ENCODE assay signal across 25 cellular contexts in genomic region chr9:69308217-69308931, GRCh38. TPM values are rescaled to one million over a fixed set of nuclear protein-coding genes. Genes with fewer than 3 reads are reported as not detected.
DNase-seq lines count a peak whose midpoint lies in the region; ATAC-seq and TF ChIP-seq lines count a peak whose summit lies in the region.
"Had no signal": no experiment of that assay in that cellular context is flagged by ENCODE, and none has a peak within 500 bp of the region (broad histone marks: within the 10 kb centered on the region; RNA-seq: fewer than 3 reads in every experiment).

No MANE protein-coding gene starts in this region.

- H3K4me3 Mint-ChIP-seq in GM23338 = 0 out of 3 replicates have a peak overlapping the region, but pooled peaks have one; percentile 12
- H3K4me3 Mint-ChIP-seq in WTC11 = no peak overlapping the region
- no peak overlapping the region for H3K4me3 Mint-ChIP-seq in neural progenitor cell
- H3K4me3 Mint-ChIP-seq: activated T-cell treated with anti-CD3 and anti-CD28 coated beads, Interleukin-2, amount 50 U/mL, for 24 hours; effector memory CD8-positive, alpha-beta T cell; natural killer cell treated with Interleukin-12 subunit alpha and Interleukin-12 subunit beta and Interleukin-15 and Interleukin-18, amount 100 ng/mL, for 72 hours had no signal

- peaks cover 21% of the 10 kb centered on the region for H3K9me2 ChIP-seq in GM23338 (ENCODE audit: insufficient read depth)

- peaks cover 47% of the 10 kb centered on the region for H3K36me3 Mint-ChIP-seq in GM23338 (ENCODE audit: low read depth)
- H3K36me3 Mint-ChIP-seq in WTC11 = peaks cover 52% of the 10 kb centered on the region
- H3K36me3 Mint-ChIP-seq in neural progenitor cell = peaks cover 3% of the 10 kb centered on the region

- TF ChIP-seq CTCF in GM23338 (conservative IDR thresholded peaks at IDR 0.05; ENCODE audit: low read depth in 2 of 2) (no peak), WTC11 (IDR thresholded peaks at IDR 0.05) (no peak), neural progenitor cell (IDR thresholded peaks at IDR 0.05) (no peak), ovary (IDR thresholded peaks at IDR 0.05) (no peak)

- H3K27ac Mint-ChIP-seq in GM23338 (peak overlapping the region; percentile 96), WTC11 (peak overlapping the region; percentile 98), neural progenitor cell (peak overlapping the region; percentile 59)
- H3K27ac Mint-ChIP-seq: activated T-cell treated with anti-CD3 and anti-CD28 coated beads, Interleukin-2, amount 50 U/mL, for 24 hours; effector memory CD8-positive, alpha-beta T cell; natural killer cell treated with Interleukin-12 subunit alpha and Interleukin-12 subunit beta and Interleukin-15 and Interleukin-18, amount 100 ng/mL, for 72 hours; progenitor cell of endocrine pancreas had no signal

- TF ChIP-seq POLR2A in ovary (IDR thresholded peaks at IDR 0.05) = no peak

- peaks cover 3% of the 10 kb centered on the region; the same call in 1 of the 2 replicates for H3K4me1 ChIP-seq in GM23338 (ENCODE audit: insufficient read depth)
- peaks cover 19% of the 10 kb centered on the region for H3K4me1 ChIP-seq in iPS-20b (ENCODE audit: insufficient read depth, low read length)
- peaks cover 14% of the 10 kb centered on the region for H3K4me1 ChIP-seq in neural progenitor cell
- H3K4me1 ChIP-seq in ovary (ENCODE audit: insufficient read depth) = peaks cover 3% of the 10 kb centered on the region
- H3K4me1 ChIP-seq: Peyer's patch had no signal

- H3K27me3 ChIP-seq in GM23338 (ENCODE audit: insufficient read depth) = no peaks in the 10 kb centered on the region
- no peaks in the 10 kb centered on the region for H3K27me3 ChIP-seq in iPS-20b (ENCODE audit: insufficient read depth, low read length)
- H3K27me3 ChIP-seq in neural progenitor cell = no peaks in the 10 kb centered on the region
- no peaks in the 10 kb centered on the region for H3K27me3 ChIP-seq in ovary
- H3K27me3 ChIP-seq: brain microvascular endothelial cell, Peyer's patch had no signal

- H3K79me2 ChIP-seq in GM23338 (replicated peaks; ENCODE audit: insufficient read depth) (no peaks in the 10 kb centered on the region), neural progenitor cell (ENCODE audit: low read depth) (no peaks in the 10 kb centered on the region)

- peak overlapping the region; percentile 91 for H3K27ac ChIP-seq in GM23338 (ENCODE audit: low read depth)
- H3K27ac ChIP-seq in iPS-20b (ENCODE audit: low read length) = peak overlapping the region; percentile 67
- peak overlapping the region; percentile 58 for H3K27ac ChIP-seq in neural progenitor cell
- no peak overlapping the region for H3K27ac ChIP-seq in ovary
- H3K27ac ChIP-seq: brain microvascular endothelial cell had no signal

- intact Hi-C loops in ovary (cut with DNase I) = no loop called here

- H3K4me3 ChIP-seq in GM23338 (no peak overlapping the region), iPS-20b (ENCODE audit: low read length) (peak overlapping the region; percentile 40; the same call in 1 of the 2 replicates), neural progenitor cell (no peak overlapping the region), ovary (no peak overlapping the region)
- H3K4me3 ChIP-seq: Peyer's patch had no signal

- H3K9ac ChIP-seq in iPS-20b (ENCODE audit: low read depth, low read length) = peak overlapping the region; percentile 55
- H3K9ac ChIP-seq in neural progenitor cell = no peak overlapping the region

- no peak for TF ChIP-seq EP300 in ovary (IDR thresholded peaks at IDR 0.05)

- H3K36me3 ChIP-seq in GM23338 (ENCODE audit: insufficient read depth) = 0 out of 2 replicates have a peak, but pooled peaks cover 6% of the 10 kb centered on the region
- H3K36me3 ChIP-seq in iPS-20b (ENCODE audit: insufficient read depth, low read depth, low read length) = no peaks in the 10 kb centered on the region
- no peaks in the 10 kb centered on the region for H3K36me3 ChIP-seq in neural progenitor cell
- no peaks in the 10 kb centered on the region for H3K36me3 ChIP-seq in ovary
- H3K36me3 ChIP-seq: brain microvascular endothelial cell, Peyer's patch had no signal

- peaks cover 8% of the 10 kb centered on the region for H3K27me3 Mint-ChIP-seq in GM23338 (ENCODE audit: insufficient read depth, low read depth, poor library complexity)
- H3K27me3 Mint-ChIP-seq in WTC11 (ENCODE audit: low read depth) = peaks cover 3% of the 10 kb centered on the region
- peaks cover 2% of the 10 kb centered on the region for H3K27me3 Mint-ChIP-seq in neural progenitor cell (ENCODE audit: insufficient read depth, low read depth)
- H3K27me3 Mint-ChIP-seq: progenitor cell of endocrine pancreas had no signal

- 83 to 86% (median 85%) methylated on average over 5 of the region's 5 CpGs for WGBS in ovary, 3 donors

- DNase-seq in GM23338 (ENCODE audit: low spot score) (peak; percentile 70), WTC11 (ENCODE audit: low spot score) (no peak), neural progenitor cell (ENCODE audit: low spot score) (no peak), NCI-H1105 (lab: John Stamatoyannopoulos, UW) (no peak), GM03348 (ENCODE audit: low spot score) (no peak), ovary (no peak), D341Med (ENCODE audit: low spot score) (no peak)
- DNase-seq: ACHN; activated CD4-positive, alpha-beta T cell treated with anti-CD3 and anti-CD28 coated beads for 4 hours; activated T-cell treated with anti-CD3 and anti-CD28 coated beads, Interleukin-2, amount 50 U/mL, for 24 hours; effector memory CD8-positive, alpha-beta T cell; GOT3; Karpas-422; MV-4-11; NCI-H1694 treated with DMSO at 0.1 percent for 48 hours; NCI-H2171; NCI-H526; Peyer's patch; T-helper 2 cell had no signal

- H3K9me3 ChIP-seq in iPS-20b (ENCODE audit: insufficient read depth, low read depth, low read length) = peaks cover 27% of the 10 kb centered on the region
- no peaks in the 10 kb centered on the region for H3K9me3 ChIP-seq in neural progenitor cell (ENCODE audit: low read depth)
- H3K9me3 ChIP-seq in ovary = peaks cover 0 to 6% of the 10 kb centered on the region in 2 donors

- H3F3A ChIP-seq in GM23338 (replicated peaks; ENCODE audit: low read depth) = peaks cover 7% of the 10 kb centered on the region; the same call in 1 of the 2 replicates
- peaks cover 14% of the 10 kb centered on the region for H3F3A ChIP-seq in neural progenitor cell (ENCODE audit: low read depth)

- H2AFZ ChIP-seq in GM23338 (no peak overlapping the region), neural progenitor cell (replicated peaks) (peak overlapping the region; percentile 23)

- CTCF ChIA-PET in WTC11 (lab: Charles Lee) = interaction anchor here (0.5 to 1.9 kb wide), 8 partner anchors 11 to 151 kb away, joined by 3 to 6 read pairs (median 3); partner anchors contain the start of gene ENTREP1

- POLR2A ChIA-PET in WTC11 (lab: Charles Lee) = interaction anchor here (0.6 to 1.2 kb wide), 4 partner anchors 9 to 37 kb away, joined by 3 to 6 read pairs (median 4); no protein-coding TSS in a partner anchor

- ATAC-seq in GM23338 (peak; percentile 56), WTC11 (peak; percentile 38)
- ATAC-seq: effector memory CD8-positive, alpha-beta T cell; esophagus mucosa; natural killer cell treated with Interleukin-12 subunit alpha and Interleukin-12 subunit beta and Interleukin-15 and Interleukin-18, amount 100 ng/mL, for 72 hours had no signal

- H4K20me1 ChIP-seq in GM23338 (replicated peaks; ENCODE audit: insufficient read depth) = no peaks in the 10 kb centered on the region
- H4K20me1 ChIP-seq in neural progenitor cell (ENCODE audit: low read depth) = no peaks in the 10 kb centered on the region

- H3K4me1 Mint-ChIP-seq in GM23338 (peaks cover 20% of the 10 kb centered on the region), WTC11 (peaks cover 33% of the 10 kb centered on the region), neural progenitor cell (peaks cover 16% of the 10 kb centered on the region)

- H3K4me2 ChIP-seq in GM23338 = peak overlapping the region; percentile 11; the same call in 1 of the 2 replicates
- peak overlapping the region; percentile 35 for H3K4me2 ChIP-seq in neural progenitor cell

- H3K9me3 Mint-ChIP-seq in GM23338 (peaks cover 36% of the 10 kb centered on the region), WTC11 (peaks cover 60% of the 10 kb centered on the region), neural progenitor cell (peaks cover 20% of the 10 kb centered on the region)

TF ChIP-seq in GM23338, 12 proteins besides CTCF, POLR2A, EP300 and RAD21 (continues in another document):
- TF ChIP-seq ETS1 (IDR thresholded peaks at IDR 0.05) (no peak), EZH2 (IDR thresholded peaks at IDR 0.05; ENCODE audit: low read depth, unreplicated experiment) (no peak), STAT1 (IDR thresholded peaks at IDR 0.05; ENCODE audit: unreplicated experiment) (no peak), POLR2AphosphoS5 (IDR thresholded peaks at IDR 0.05; ENCODE audit: low read depth) (no peak)

TF ChIP-seq in WTC11, 78 proteins besides CTCF, POLR2A, EP300 and RAD21 (continues in another document):
- TF ChIP-seq AFF4 (CRISPR knock-in tag; IDR thresholded peaks at IDR 0.05; ENCODE audit: borderline replicate concordance) = no peak

RNA-seq across cellular contexts. Expression of gene ENTREP1, which starts 16.6 kb away (rescaled TPM):
- total RNA-seq in GM23338 (2014; rRNA removed; shearing (Covaris generic)) = 10.0 and 11.6 TPM in 2 replicates
- polyA plus RNA-seq in GM23338 (2016; fragmentation: Nextera tagmentation; extraction: Ambion mirVana) (5.7 and 5.8 TPM in 2 replicates), ovary (10 to 100 TPM; 18.8 to 24.5 TPM)
- total RNA-seq in WTC11 (2021) (18.7 to 22.4 TPM (median 21.1 TPM) in 3 replicates), neural progenitor cell (ENCODE audit: low replicate concordance) (1.8 TPM in 2 replicates), ovary (10 to 100 TPM; 17.7 to 36.9 (median 25.4) TPM)
- total RNA-seq: activated CD8-positive, alpha-beta memory T cell treated with anti-CD3 and anti-CD28 coated beads for 36 hours; natural killer cell treated with Interleukin-12 subunit alpha and Interleukin-12 subunit beta and Interleukin-15 and Interleukin-18, amount 100 ng/mL, for 72 hours had no signal

Comparison
In these comparisons a context has a peak if more than half of its experiments do, and no peak if none do; other contexts are left out.
1. H3K27ac ChIP-seq: peak in GM23338 (single experiment), iPS-20b (single experiment) and neural progenitor cell (single experiment); none in ovary (0 of 2).
2. Peak in every context shown above with its lines, with median percentiles within 50 percentile points of each other: H3K27ac Mint-ChIP-seq.